23 cellular contexts compared by ENCODE assay signal in the genomic region with DNA sequence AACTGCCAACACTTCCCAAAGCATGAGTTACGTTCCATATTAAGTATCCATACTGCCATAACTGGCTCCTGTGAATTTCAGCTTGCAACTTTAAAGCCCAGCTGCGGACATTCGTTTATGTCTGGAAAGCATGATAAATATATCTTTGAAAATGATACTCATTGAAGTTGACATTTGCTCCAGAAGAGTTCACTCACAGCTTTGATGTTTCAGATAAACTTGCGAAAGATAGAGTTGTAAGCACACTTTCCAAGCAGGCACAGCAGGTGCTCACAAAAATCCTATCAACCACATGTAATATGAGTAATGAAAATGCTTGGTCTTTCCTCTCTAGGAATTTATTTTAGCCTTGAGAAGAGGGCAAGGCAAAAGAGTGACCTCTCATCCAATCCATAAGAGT.
"Had no signal": no experiment of that assay in that cellular context is flagged by ENCODE, and none has a peak within 500 bp of the region (broad histone marks: within the 10 kb centered on the region; RNA-seq: fewer than 3 reads in every experiment).

No MANE protein-coding gene starts in this region.

- ATAC-seq: effector memory CD8-positive, alpha-beta T cell; heart right ventricle; natural killer cell treated with Interleukin-12 subunit alpha and Interleukin-12 subunit beta and Interleukin-15 and Interleukin-18, amount 100 ng/mL, for 72 hours; sciatic nerve; stimulated activated memory B cell treated with anti-CD40 and anti-IgM and Interleukin-4, amounts not matched to agents 10 μg/mL and 1 μg/mL and 100 μg/mL, for 72 hours; stimulated activated naive CD8-positive, alpha-beta T cell treated with anti-CD3 and anti-CD28 coated beads, Interleukin-15, amount 100 ng/mL, for 72 hours had no signal

- H3K27ac ChIP-seq: adrenal gland, ascending aorta, cardiac muscle cell, heart right ventricle, neutrophil, upper lobe of left lung had no signal

- H3K9me3 Mint-ChIP-seq: activated naive CD4-positive, alpha-beta T cell treated with anti-CD3 and anti-CD28 coated beads for 36 hours; activated naive CD8-positive, alpha-beta T cell treated with anti-CD3 and anti-CD28 coated beads for 36 hours; effector memory CD8-positive, alpha-beta T cell; memory B cell; natural killer cell treated with Interleukin-12 subunit alpha and Interleukin-12 subunit beta and Interleukin-15 and Interleukin-18, amount 100 ng/mL, for 72 hours; stimulated activated memory B cell treated with anti-CD40 and anti-IgM and Interleukin-4, amounts not matched to agents 10 μg/mL and 1 μg/mL and 100 μg/mL, for 72 hours; stimulated activated naive CD8-positive, alpha-beta T cell treated with anti-CD3 and anti-CD28 coated beads, Interleukin-15, amount 100 ng/mL, for 72 hours had no signal

- H3K27ac Mint-ChIP-seq: activated naive CD4-positive, alpha-beta T cell treated with anti-CD3 and anti-CD28 coated beads for 36 hours; activated naive CD8-positive, alpha-beta T cell treated with anti-CD3 and anti-CD28 coated beads for 36 hours; effector memory CD8-positive, alpha-beta T cell; memory B cell; natural killer cell treated with Interleukin-12 subunit alpha and Interleukin-12 subunit beta and Interleukin-15 and Interleukin-18, amount 100 ng/mL, for 72 hours; stimulated activated memory B cell treated with anti-CD40 and anti-IgM and Interleukin-4, amounts not matched to agents 10 μg/mL and 1 μg/mL and 100 μg/mL, for 72 hours had no signal

- H3K27me3 ChIP-seq: adrenal gland, ascending aorta, cardiac muscle cell, heart right ventricle, neutrophil, upper lobe of left lung had no signal

- H3K27me3 Mint-ChIP-seq: activated naive CD8-positive, alpha-beta T cell treated with anti-CD3 and anti-CD28 coated beads for 36 hours; effector memory CD8-positive, alpha-beta T cell; memory B cell; natural killer cell treated with Interleukin-12 subunit alpha and Interleukin-12 subunit beta and Interleukin-15 and Interleukin-18, amount 100 ng/mL, for 72 hours; stimulated activated memory B cell treated with anti-CD40 and anti-IgM and Interleukin-4, amounts not matched to agents 10 μg/mL and 1 μg/mL and 100 μg/mL, for 72 hours; stimulated activated naive CD8-positive, alpha-beta T cell treated with anti-CD3 and anti-CD28 coated beads, Interleukin-15, amount 100 ng/mL, for 72 hours had no signal

- H3K4me3 ChIP-seq: adrenal gland, ascending aorta, cardiac muscle cell, heart right ventricle, upper lobe of left lung had no signal

- H3K4me3 Mint-ChIP-seq: activated naive CD4-positive, alpha-beta T cell treated with anti-CD3 and anti-CD28 coated beads for 36 hours; activated naive CD8-positive, alpha-beta T cell treated with anti-CD3 and anti-CD28 coated beads for 36 hours; effector memory CD8-positive, alpha-beta T cell; memory B cell; natural killer cell treated with Interleukin-12 subunit alpha and Interleukin-12 subunit beta and Interleukin-15 and Interleukin-18, amount 100 ng/mL, for 72 hours; stimulated activated memory B cell treated with anti-CD40 and anti-IgM and Interleukin-4, amounts not matched to agents 10 μg/mL and 1 μg/mL and 100 μg/mL, for 72 hours; stimulated activated naive CD8-positive, alpha-beta T cell treated with anti-CD3 and anti-CD28 coated beads, Interleukin-15, amount 100 ng/mL, for 72 hours had no signal

- H3K36me3 ChIP-seq: adrenal gland, ascending aorta, cardiac muscle cell, neutrophil, upper lobe of left lung had no signal

- H3K9me3 ChIP-seq: adrenal gland, ascending aorta, heart right ventricle, neutrophil, upper lobe of left lung had no signal

- DNase-seq: activated CD4-positive, alpha-beta T cell treated with anti-CD3 and anti-CD28 coated beads for 4 hours; activated CD4-positive, alpha-beta T cell treated with anti-CD3 and anti-CD28 coated beads, Interleukin-2, amount 50 U/mL, for 4 hours; activated effector memory CD4-positive, alpha-beta T cell treated with Interleukin-2 at 50 U/mL for 16 hours; activated naive CD4-positive, alpha-beta T cell treated with anti-CD3 and anti-CD28 coated beads for 36 hours; activated naive CD8-positive, alpha-beta T cell treated with anti-CD3 and anti-CD28 coated beads for 36 hours; adrenal gland; cortex of kidney; effector memory CD8-positive, alpha-beta T cell; foreskin melanocyte; heart right ventricle; small intestine; stimulated activated CD4-positive, alpha-beta T cell treated with anti-CD3 and anti-CD28 coated beads, Interleukin-4, amount 100 ng/mL, for 24 hours; stimulated activated naive CD8-positive, alpha-beta T cell treated with anti-CD3 and anti-CD28 coated beads, Interleukin-15, amount 100 ng/mL, for 72 hours; substantia nigra; T-helper 2 cell; upper lobe of left lung had no signal
